1 cellular context compared by ENCODE assay signal in genomic region chr15:74408815-74409214, GRCh38.
TF ChIP-seq lines count a peak whose summit lies in the region.

No MANE protein-coding gene starts in this region.

TF ChIP-seq in IMR-90, 13 proteins besides CTCF, POLR2A, EP300 and RAD21:
- no peak for TF ChIP-seq FOS (IDR thresholded peaks at IDR 0.05; ENCODE audit: low read depth, low read length)
- TF ChIP-seq NFE2L2 (IDR thresholded peaks at IDR 0.05; ENCODE audit: low read depth, low read length): no peak
- no peak for TF ChIP-seq BHLHE40 (IDR thresholded peaks at IDR 0.05; ENCODE audit: low read depth, low read length)
- TF ChIP-seq RFX5 (IDR thresholded peaks at IDR 0.05; ENCODE audit: low read depth, low read length): no peak
- no peak for TF ChIP-seq RCOR1 (IDR thresholded peaks at IDR 0.05; ENCODE audit: insufficient replicate concordance, low read length)
- no peak for TF ChIP-seq CEBPB (IDR thresholded peaks at IDR 0.05; ENCODE audit: low read depth, low read length)
- no peak for TF ChIP-seq MXI1 (IDR thresholded peaks at IDR 0.05; ENCODE audit: borderline replicate concordance, low read depth, low read length)
- TF ChIP-seq ELK1 (IDR thresholded peaks at IDR 0.05; ENCODE audit: borderline replicate concordance, low read depth, low read length): no peak
- TF ChIP-seq MAFK (IDR thresholded peaks at IDR 0.05; ENCODE audit: low read depth, low read length): no peak
- no peak for TF ChIP-seq CHD1 (IDR thresholded peaks at IDR 0.05; ENCODE audit: low read depth, low read length)
- TF ChIP-seq SMC3 (IDR thresholded peaks at IDR 0.05; ENCODE audit: low read depth, low read length): no peak
- TF ChIP-seq USF2 (IDR thresholded peaks at IDR 0.05; ENCODE audit: low read depth, low read length): no peak
- no peak for TF ChIP-seq MAZ (IDR thresholded peaks at IDR 0.05; ENCODE audit: borderline replicate concordance, low read depth, low read length)
